In genomic region chr4:123327846-123328447, GRCh38 we compare ENCODE assay signal across 28 cellular contexts.
"Had no signal": no experiment of that assay in that cellular context is flagged by ENCODE, and none has a peak within 500 bp of the region (broad histone marks: within the 10 kb centered on the region; RNA-seq: fewer than 3 reads in every experiment).

No MANE protein-coding gene starts in this region.

- H3K36me3 Mint-ChIP-seq: activated CD4-positive, alpha-beta memory T cell treated with anti-CD3 and anti-CD28 coated beads for 36 hours; type B pancreatic cell had no signal

- H3K27me3 Mint-ChIP-seq: activated CD4-positive, alpha-beta memory T cell treated with anti-CD3 and anti-CD28 coated beads for 36 hours; activated T-helper 17 cell treated with anti-CD3 and anti-CD28 coated beads, Interleukin-2, amount 50 U/mL, for 72 hours; central memory CD8-positive, alpha-beta T cell; type B pancreatic cell had no signal

- ATAC-seq: activated T-helper 17 cell treated with anti-CD3 and anti-CD28 coated beads, Interleukin-2, amount 50 U/mL, for 72 hours; gastroesophageal sphincter; naive thymus-derived CD4-positive, alpha-beta T cell; sciatic nerve had no signal

- H3K27me3 ChIP-seq: gastroesophageal sphincter, hepatocyte, uterus had no signal

- H3K27ac ChIP-seq: gastroesophageal sphincter, hepatocyte, left ventricle myocardium inferior, skin epidermis, uterus had no signal

- H3K4me1 ChIP-seq: gastroesophageal sphincter, left ventricle myocardium inferior, uterus had no signal

- DNase-seq: activated CD4-positive, alpha-beta memory T cell treated with anti-CD3 and anti-CD28 coated beads for 36 hours; activated CD4-positive, alpha-beta T cell treated with anti-CD3 and anti-CD28 coated beads, Interleukin-2, amount 10 ng/mL, durations not matched to agents 24 days and 14 days; activated CD4-positive, CD25-positive, alpha-beta regulatory T cell treated with anti-CD3 and anti-CD28 coated beads, Interleukin-2, amount 50 U/mL, for 72 hours; activated CD8-positive, alpha-beta memory T cell treated with anti-CD3 and anti-CD28 coated beads, Interleukin-2, amount 50 U/mL, for 4 hours; activated gamma-delta T cell treated with Interleukin-2 at 50 U/mL for 16 hours; activated naive CD4-positive, alpha-beta T cell treated with anti-CD3 and anti-CD28 coated beads, Interleukin-2, amount 50 U/mL, for 16 hours; activated T-cell treated with anti-CD3 and anti-CD28 coated beads, Interleukin-2, amount 50 U/mL, for 1 hour; amniotic stem cell; effector CD8-positive, alpha-beta T cell; islet precursor cell; left ventricle myocardium inferior; naive thymus-derived CD4-positive, alpha-beta T cell; posterior cingulate gyrus; stimulated activated CD4-positive, alpha-beta T cell treated with anti-CD3 and anti-CD28 coated beads, Interleukin-12 subunit alpha, Interleukin-12 subunit beta, amount 100 ng/mL, for 4 hours; stimulated activated CD4-positive, alpha-beta T cell treated with anti-CD3 and anti-CD28 coated beads, Interleukin-4, amount 100 ng/mL, for 1 hour; substantia nigra; T-helper 2 cell; uterus had no signal

- H3K4me2 ChIP-seq: hepatocyte had no signal

- H3K36me3 ChIP-seq: gastroesophageal sphincter, left ventricle myocardium inferior, uterus had no signal

- H3K79me2 ChIP-seq: hepatocyte had no signal

- H3K4me3 Mint-ChIP-seq: activated CD4-positive, alpha-beta memory T cell treated with anti-CD3 and anti-CD28 coated beads for 36 hours; activated CD4-positive, alpha-beta T cell treated with anti-CD3 and anti-CD28 coated beads, Interleukin-2, amount 10 ng/mL, durations not matched to agents 24 days and 14 days; activated T-helper 17 cell treated with anti-CD3 and anti-CD28 coated beads, Interleukin-2, amount 50 U/mL, for 72 hours; central memory CD8-positive, alpha-beta T cell; mesothelial cell of epicardium; naive thymus-derived CD4-positive, alpha-beta T cell; stimulated activated naive CD8-positive, alpha-beta T cell treated with anti-CD3 and anti-CD28 coated beads, Interleukin-15, Interleukin-2, amounts not matched to agents 100 ng/mL and 50 ng/mL, for 24 hours; type B pancreatic cell had no signal

- H3K9me3 ChIP-seq: uterus had no signal

- H3K4me1 Mint-ChIP-seq: activated T-helper 17 cell treated with anti-CD3 and anti-CD28 coated beads, Interleukin-2, amount 50 U/mL, for 72 hours; mesothelial cell of epicardium had no signal

- H2AFZ ChIP-seq: hepatocyte had no signal

- H3K27ac Mint-ChIP-seq: activated CD4-positive, alpha-beta memory T cell treated with anti-CD3 and anti-CD28 coated beads for 36 hours; activated CD4-positive, alpha-beta T cell treated with anti-CD3 and anti-CD28 coated beads, Interleukin-2, amount 10 ng/mL, durations not matched to agents 24 days and 14 days; activated T-helper 17 cell treated with anti-CD3 and anti-CD28 coated beads, Interleukin-2, amount 50 U/mL, for 72 hours; mesothelial cell of epicardium; naive thymus-derived CD4-positive, alpha-beta T cell; stimulated activated naive CD8-positive, alpha-beta T cell treated with anti-CD3 and anti-CD28 coated beads, Interleukin-15, Interleukin-2, amounts not matched to agents 100 ng/mL and 50 ng/mL, for 24 hours; type B pancreatic cell had no signal

- H3K4me3 ChIP-seq: gastroesophageal sphincter, hepatocyte, left ventricle myocardium inferior, lung, skin epidermis, uterus had no signal
